ENCODE assay signal across 33 cellular contexts in genomic region chr19:54331626-54332025, GRCh38. TPM values are rescaled to one million over a fixed set of nuclear protein-coding genes. Genes with fewer than 3 reads are reported as not detected.
"Had no signal": no experiment of that assay in that cellular context is flagged by ENCODE, and none has a peak within 500 bp of the region (broad histone marks: within the 10 kb centered on the region; RNA-seq: fewer than 3 reads in every experiment).

No MANE protein-coding gene starts in this region.

- H3K27me3 ChIP-seq: colonic mucosa, gastrocnemius medialis, hepatocyte, neural progenitor cell, ovary, right lobe of liver, thyroid gland had no signal

- FAIRE-seq: islet of Langerhans had no signal

- H3K27ac ChIP-seq: colonic mucosa, epithelial cell of prostate, gastrocnemius medialis, heart left ventricle, hepatocyte, neural progenitor cell, ovary, right lobe of liver, suprapubic skin, thyroid gland had no signal

- H2AFZ ChIP-seq: hepatocyte, neural progenitor cell had no signal

- H3K9ac ChIP-seq: neural progenitor cell had no signal

- ATAC-seq: esophagus mucosa; gastrocnemius medialis; heart left ventricle; left ventricle myocardium superior; naive thymus-derived CD4-positive, alpha-beta T cell; stimulated activated naive CD8-positive, alpha-beta T cell treated with anti-CD3 and anti-CD28 coated beads, Interleukin-15, amount 100 ng/mL, for 72 hours had no signal

- H3K4me1 ChIP-seq: colonic mucosa, gastrocnemius medialis, neural progenitor cell, right lobe of liver, suprapubic skin, thyroid gland had no signal

- DNase-seq: central memory CD4-positive, alpha-beta T cell; colonic mucosa; effector CD8-positive, alpha-beta T cell; endodermal cell; foreskin fibroblast; gastrocnemius medialis; heart left ventricle; left ventricle myocardium superior; mesenchymal stem cell; midbrain; naive thymus-derived CD4-positive, alpha-beta T cell; nucleus accumbens; ovary; stimulated activated CD4-positive, alpha-beta T cell treated with anti-CD3 and anti-CD28 coated beads, Interleukin-12 subunit alpha, Interleukin-12 subunit beta, amount 100 ng/mL, for 4 hours; stimulated activated CD4-positive, alpha-beta T cell treated with anti-CD3 and anti-CD28 coated beads, Interleukin-1b, Interleukin-23, amount 100 ng/mL, for 48 hours; stimulated activated CD4-positive, alpha-beta T cell treated with anti-CD3 and anti-CD28 coated beads, Interleukin-4, amount 100 ng/mL, for 1 hour; stimulated activated CD8-positive, alpha-beta memory T cell treated with anti-CD3 and anti-CD28 coated beads, Interleukin-4, amount 100 ng/mL, for 48 hours; stimulated activated naive CD4-positive, alpha-beta T cell; stimulated activated naive CD8-positive, alpha-beta T cell treated with anti-CD3 and anti-CD28 coated beads, Interleukin-15, amount 100 ng/mL, for 72 hours; thyroid gland; trophoblast cell had no signal

- H3K36me3 ChIP-seq: colonic mucosa, gastrocnemius medialis, heart left ventricle, neural progenitor cell, ovary, right lobe of liver, suprapubic skin, thyroid gland had no signal

- H3K79me2 ChIP-seq: hepatocyte had no signal

- H3K9me3 ChIP-seq: colonic mucosa, gastrocnemius medialis, heart left ventricle, ovary, right lobe of liver, suprapubic skin, thyroid gland had no signal

- H3K4me3 ChIP-seq: colonic mucosa, gastrocnemius medialis, heart left ventricle, hepatocyte, lung, neural progenitor cell, ovary, right lobe of liver, smooth muscle cell, suprapubic skin, thyroid gland had no signal

- H3K4me2 ChIP-seq: hepatocyte, neural progenitor cell, smooth muscle cell had no signal

RNA-seq across cellular contexts. Expression of gene LILRA4, which starts 7.3 kb away (rescaled TPM):
- total RNA-seq: colonic mucosa, endodermal cell, esophagus mucosa, gastrocnemius medialis, heart left ventricle, hepatocyte, left ventricle myocardium superior, pulmonary artery endothelial cell, smooth muscle cell, thyroid gland, urinary bladder had no signal
- polyA plus RNA-seq: heart left ventricle; hepatocyte; naive thymus-derived CD4-positive, alpha-beta T cell; smooth muscle cell; urinary bladder had no signal

RNA-seq across cellular contexts. Expression of gene LILRA5, which starts 18.7 kb away (rescaled TPM):
- total RNA-seq: cerebellum, endodermal cell, hepatocyte, pulmonary artery endothelial cell, smooth muscle cell, suprapubic skin had no signal
- polyA plus RNA-seq: hepatocyte, smooth muscle cell had no signal

RNA-seq across cellular contexts. Expression of gene LAIR1, which starts 33.1 kb away (rescaled TPM):
- total RNA-seq: endodermal cell, pulmonary artery endothelial cell, smooth muscle cell had no signal
- polyA plus RNA-seq: smooth muscle cell had no signal

RNA-seq across cellular contexts. Expression of gene LILRB2, which starts 50.7 kb away (rescaled TPM):
- total RNA-seq: endodermal cell, hepatocyte, pulmonary artery endothelial cell, smooth muscle cell had no signal
- polyA plus RNA-seq: hepatocyte, smooth muscle cell had no signal
